22 cellular contexts compared by ENCODE assay signal in genomic region chr22:39717099-39717498, GRCh38.
DNase-seq lines count a peak whose midpoint lies in the region; ATAC-seq, FAIRE-seq and TF ChIP-seq lines count a peak whose summit lies in the region.
"Had no signal": no experiment of that assay in that cellular context is flagged by ENCODE, and none has a peak within 500 bp of the region (broad histone marks: within the 10 kb centered on the region; RNA-seq: fewer than 3 reads in every experiment).

No MANE protein-coding gene starts in this region.

- no peaks in the 10 kb centered on the region for H3K9me3 ChIP-seq in K562 (replicated peaks; ENCODE audit: control insufficient read depth, insufficient read depth, low read depth, low read length)
- H3K9me3 ChIP-seq: BLaER1 treated with 17β-estradiol and CSF1 and Interleukin-3, amounts not matched to agents 10 nM and 100 nM had no signal

- peaks cover 8 to 17% of the 10 kb centered on the region in 2 experiments; a peak in 4 of 5 replicates for H3K4me1 ChIP-seq in K562 (replicated peaks in 1 of 2; ENCODE audit: control insufficient read depth in 2 of 2, insufficient read depth in 2 of 2, low read length in 2 of 2)

- no peak overlapping the region for H3K4me3 Mint-ChIP-seq in T-helper 1 cell treated with Interleukin-12 subunit alpha and Interleukin-12 subunit beta and Interleukin-4 antibody, amounts not matched to agents 30 μg/mL and 1 μg/mL, for 36 hours

- BruUV-seq in K562 (replicated peaks; lab: Mats Ljungman, UMichigan) = no TSS peak

- no peak for ATAC-seq in K562
- no peak for ATAC-seq in HG03354 (IDR thresholded peaks at IDR 0.05; ENCODE audit: poor library complexity, severe bottlenecking, unreplicated experiment)
- ATAC-seq in HG02852 (IDR thresholded peaks at IDR 0.05; ENCODE audit: unreplicated experiment) = no peak
- ATAC-seq: GM12878 had no signal

- FAIRE-seq in K562 (lab: Jason Lieb, UNC) = no peak
- FAIRE-seq: GM12878, GM18507, H1 had no signal

- no peak overlapping the region for H3K27ac ChIP-seq in K562 (ENCODE audit: extremely low read depth, low read depth, low read length)
- H3K27ac ChIP-seq: BLaER1 treated with 17β-estradiol and CSF1 and Interleukin-3, amounts not matched to agents 10 nM and 100 nM had no signal

- peaks cover 4% of the 10 kb centered on the region for H3K27me3 Mint-ChIP-seq in T-helper 1 cell treated with Interleukin-12 subunit alpha and Interleukin-12 subunit beta and Interleukin-4 antibody, amounts not matched to agents 30 μg/mL and 1 μg/mL, for 36 hours (ENCODE audit: low read depth)

- no peak overlapping the region for H3K4me2 ChIP-seq in K562 (ENCODE audit: insufficient read depth, low read length)
- H3K4me2 ChIP-seq: BLaER1 treated with 17β-estradiol and CSF1 and Interleukin-3, amounts not matched to agents 10 nM and 100 nM had no signal

- no peak for TF ChIP-seq RAD21 in K562 (CRISPR knock-in tag; conservative IDR thresholded peaks at IDR 0.05 in 1 of 2, IDR thresholded peaks at IDR 0.05 in 1 of 2)

- H3K36me3 Mint-ChIP-seq in T-helper 1 cell treated with Interleukin-12 subunit alpha and Interleukin-12 subunit beta and Interleukin-4 antibody, amounts not matched to agents 30 μg/mL and 1 μg/mL, for 36 hours (ENCODE audit: low read depth) = no peaks in the 10 kb centered on the region

- no peak overlapping the region for H3K4me3 ChIP-seq in K562
- H3K4me3 ChIP-seq: BLaER1 treated with 17β-estradiol and CSF1 and Interleukin-3, amounts not matched to agents 10 nM and 100 nM; GM12878 had no signal

- POLR2A ChIA-PET in K562 (lab: Yijun Ruan, JAX) = no interaction called here

- H3K36me3 ChIP-seq in K562 (ENCODE audit: control insufficient read depth, insufficient read depth, low read length) = no peaks in the 10 kb centered on the region
- H3K36me3 ChIP-seq: BLaER1 treated with 17β-estradiol and CSF1 and Interleukin-3, amounts not matched to agents 10 nM and 100 nM had no signal

- H3K9me1 ChIP-seq in K562 (ENCODE audit: control insufficient read depth, insufficient read depth, low read length) = no peaks in the 10 kb centered on the region

- TF ChIP-seq CTCF in K562 (IDR thresholded peaks at IDR 0.05 in 2 of 3, conservative IDR thresholded peaks at IDR 0.05 in 1 of 3; ENCODE audit: insufficient read depth in 2 of 3, low read depth in 1 of 3, low read length in 3 of 3) = no peak

- no peak overlapping the region for H3K9ac ChIP-seq in K562 (ENCODE audit: insufficient read depth in 1 of 2, low read depth in 2 of 2, low read length in 2 of 2)
- H3K9ac ChIP-seq: BLaER1 treated with 17β-estradiol and CSF1 and Interleukin-3, amounts not matched to agents 10 nM and 100 nM had no signal

- WGBS in K562 (ENCODE audit: insufficient coverage, low coverage, missing lambda C conversion rate) = 70% methylated on average over 8 of the region's 8 CpGs

- in situ Hi-C loops in K562 (cut with MboI) = no loop called here

- CTCF ChIA-PET in K562 (lab: Yijun Ruan, JAX; ENCODE audit: low intra/inter-chr PET ratio) = no interaction called here

- no peaks in the 10 kb centered on the region for H4K20me1 ChIP-seq in K562 (replicated peaks; ENCODE audit: control insufficient read depth, insufficient read depth, low read length)

- DNase-seq in T-helper 1 cell (no peak), K562 (ENCODE audit: extremely low read depth in 1 of 4, low spot score in 3 of 4) (no peak), mesenteric fat pad (ENCODE audit: low spot score) (peak; percentile 16), superior temporal gyrus (ENCODE audit: extremely low spot score) (peak; percentile 39), NCI-H82 treated with DMSO at 0.1 percent for 48 hours (lab: John Stamatoyannopoulos, UW; ENCODE audit: unreplicated experiment) (no peak)
- DNase-seq: 8988T, DMS 273 treated with DMSO at 0.1 percent for 48 hours, GDM1, IMR-90, Kasumi-1, MM.1S, NCI-H1105, NCI-H1694, NCI-H2107, RPMI8226 had no signal

- no peaks in the 10 kb centered on the region for H3K27me3 ChIP-seq in K562 (ENCODE audit: control insufficient read depth in 2 of 2, insufficient read depth in 2 of 2, low read length in 2 of 2)
- H3K27me3 ChIP-seq: BLaER1 treated with 17β-estradiol and CSF1 and Interleukin-3, amounts not matched to agents 10 nM and 100 nM had no signal

- H3K4me1 Mint-ChIP-seq in T-helper 1 cell treated with Interleukin-12 subunit alpha and Interleukin-12 subunit beta and Interleukin-4 antibody, amounts not matched to agents 30 μg/mL and 1 μg/mL, for 36 hours (ENCODE audit: low read depth) = no peaks in the 10 kb centered on the region

- peak overlapping the region; percentile 9; the same call in 1 of the 2 replicates for H2AFZ ChIP-seq in K562 (ENCODE audit: low read depth, low read length)

- H3K27ac Mint-ChIP-seq in T-helper 1 cell treated with Interleukin-12 subunit alpha and Interleukin-12 subunit beta and Interleukin-4 antibody, amounts not matched to agents 30 μg/mL and 1 μg/mL, for 36 hours = peak overlapping the region; percentile 3

- no peak for TF ChIP-seq EP300 in K562 (IDR thresholded peaks at IDR 0.05; ENCODE audit: low read length)

- intact Hi-C loops in K562 (cut with micrococcal nuclease) = no loop called here

- no peaks in the 10 kb centered on the region for H3K79me2 ChIP-seq in K562 (ENCODE audit: control insufficient read depth, insufficient read depth, low read length)

- no peak for TF ChIP-seq POLR2A in K562 (conservative IDR thresholded peaks at IDR 0.05)

- no peaks in the 10 kb centered on the region for H3K9me3 Mint-ChIP-seq in T-helper 1 cell treated with Interleukin-12 subunit alpha and Interleukin-12 subunit beta and Interleukin-4 antibody, amounts not matched to agents 30 μg/mL and 1 μg/mL, for 36 hours

TF ChIP-seq in K562, 482 proteins besides CTCF, POLR2A, EP300 and RAD21:
- TF ChIP-seq KAT7 (CRISPR knock-in tag; IDR thresholded peaks at IDR 0.05; ENCODE audit: borderline replicate concordance) = no peak
- no peak for TF ChIP-seq STAT5B (CRISPR knock-in tag; IDR thresholded peaks at IDR 0.05)
- no peak for TF ChIP-seq NRF1 (conservative IDR thresholded peaks at IDR 0.05 in 1 of 2, IDR thresholded peaks at IDR 0.05 in 1 of 2)

Comparison
In these comparisons a context has a peak if more than half of its experiments do, and no peak if none do; other contexts are left out.
1. DNase-seq: peak in mesenteric fat pad (single experiment) and superior temporal gyrus (single experiment); none in T-helper 1 cell (0 of 5), K562 (0 of 4) and NCI-H82 treated with DMSO at 0.1 percent for 48 hours (single experiment).